ENCODE assay signal across 1 cellular context in the genomic region with DNA sequence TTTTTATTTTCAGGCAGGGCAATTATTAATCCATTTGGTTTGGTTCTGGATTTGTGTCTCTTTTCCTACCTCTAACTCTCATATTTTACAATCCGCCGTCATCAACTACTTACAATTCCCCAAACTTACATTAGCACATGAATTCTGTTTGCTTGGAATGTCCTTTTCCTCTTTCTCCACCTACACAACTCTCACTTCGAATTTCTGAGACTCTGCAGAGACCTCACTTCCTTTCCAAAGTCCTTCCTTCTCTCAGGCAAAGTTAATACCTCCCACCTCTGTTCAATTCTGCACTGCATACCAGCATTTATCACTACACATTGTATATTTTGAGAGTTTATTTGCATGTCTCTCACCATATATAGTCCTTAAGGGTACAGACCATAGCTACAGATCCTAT.
TF ChIP-seq lines count a peak whose summit lies in the region.

No MANE protein-coding gene starts in this region.

TF ChIP-seq in GM23338, 12 proteins besides CTCF, POLR2A, EP300 and RAD21 (continued from another document):
- TF ChIP-seq, protein P1, sequence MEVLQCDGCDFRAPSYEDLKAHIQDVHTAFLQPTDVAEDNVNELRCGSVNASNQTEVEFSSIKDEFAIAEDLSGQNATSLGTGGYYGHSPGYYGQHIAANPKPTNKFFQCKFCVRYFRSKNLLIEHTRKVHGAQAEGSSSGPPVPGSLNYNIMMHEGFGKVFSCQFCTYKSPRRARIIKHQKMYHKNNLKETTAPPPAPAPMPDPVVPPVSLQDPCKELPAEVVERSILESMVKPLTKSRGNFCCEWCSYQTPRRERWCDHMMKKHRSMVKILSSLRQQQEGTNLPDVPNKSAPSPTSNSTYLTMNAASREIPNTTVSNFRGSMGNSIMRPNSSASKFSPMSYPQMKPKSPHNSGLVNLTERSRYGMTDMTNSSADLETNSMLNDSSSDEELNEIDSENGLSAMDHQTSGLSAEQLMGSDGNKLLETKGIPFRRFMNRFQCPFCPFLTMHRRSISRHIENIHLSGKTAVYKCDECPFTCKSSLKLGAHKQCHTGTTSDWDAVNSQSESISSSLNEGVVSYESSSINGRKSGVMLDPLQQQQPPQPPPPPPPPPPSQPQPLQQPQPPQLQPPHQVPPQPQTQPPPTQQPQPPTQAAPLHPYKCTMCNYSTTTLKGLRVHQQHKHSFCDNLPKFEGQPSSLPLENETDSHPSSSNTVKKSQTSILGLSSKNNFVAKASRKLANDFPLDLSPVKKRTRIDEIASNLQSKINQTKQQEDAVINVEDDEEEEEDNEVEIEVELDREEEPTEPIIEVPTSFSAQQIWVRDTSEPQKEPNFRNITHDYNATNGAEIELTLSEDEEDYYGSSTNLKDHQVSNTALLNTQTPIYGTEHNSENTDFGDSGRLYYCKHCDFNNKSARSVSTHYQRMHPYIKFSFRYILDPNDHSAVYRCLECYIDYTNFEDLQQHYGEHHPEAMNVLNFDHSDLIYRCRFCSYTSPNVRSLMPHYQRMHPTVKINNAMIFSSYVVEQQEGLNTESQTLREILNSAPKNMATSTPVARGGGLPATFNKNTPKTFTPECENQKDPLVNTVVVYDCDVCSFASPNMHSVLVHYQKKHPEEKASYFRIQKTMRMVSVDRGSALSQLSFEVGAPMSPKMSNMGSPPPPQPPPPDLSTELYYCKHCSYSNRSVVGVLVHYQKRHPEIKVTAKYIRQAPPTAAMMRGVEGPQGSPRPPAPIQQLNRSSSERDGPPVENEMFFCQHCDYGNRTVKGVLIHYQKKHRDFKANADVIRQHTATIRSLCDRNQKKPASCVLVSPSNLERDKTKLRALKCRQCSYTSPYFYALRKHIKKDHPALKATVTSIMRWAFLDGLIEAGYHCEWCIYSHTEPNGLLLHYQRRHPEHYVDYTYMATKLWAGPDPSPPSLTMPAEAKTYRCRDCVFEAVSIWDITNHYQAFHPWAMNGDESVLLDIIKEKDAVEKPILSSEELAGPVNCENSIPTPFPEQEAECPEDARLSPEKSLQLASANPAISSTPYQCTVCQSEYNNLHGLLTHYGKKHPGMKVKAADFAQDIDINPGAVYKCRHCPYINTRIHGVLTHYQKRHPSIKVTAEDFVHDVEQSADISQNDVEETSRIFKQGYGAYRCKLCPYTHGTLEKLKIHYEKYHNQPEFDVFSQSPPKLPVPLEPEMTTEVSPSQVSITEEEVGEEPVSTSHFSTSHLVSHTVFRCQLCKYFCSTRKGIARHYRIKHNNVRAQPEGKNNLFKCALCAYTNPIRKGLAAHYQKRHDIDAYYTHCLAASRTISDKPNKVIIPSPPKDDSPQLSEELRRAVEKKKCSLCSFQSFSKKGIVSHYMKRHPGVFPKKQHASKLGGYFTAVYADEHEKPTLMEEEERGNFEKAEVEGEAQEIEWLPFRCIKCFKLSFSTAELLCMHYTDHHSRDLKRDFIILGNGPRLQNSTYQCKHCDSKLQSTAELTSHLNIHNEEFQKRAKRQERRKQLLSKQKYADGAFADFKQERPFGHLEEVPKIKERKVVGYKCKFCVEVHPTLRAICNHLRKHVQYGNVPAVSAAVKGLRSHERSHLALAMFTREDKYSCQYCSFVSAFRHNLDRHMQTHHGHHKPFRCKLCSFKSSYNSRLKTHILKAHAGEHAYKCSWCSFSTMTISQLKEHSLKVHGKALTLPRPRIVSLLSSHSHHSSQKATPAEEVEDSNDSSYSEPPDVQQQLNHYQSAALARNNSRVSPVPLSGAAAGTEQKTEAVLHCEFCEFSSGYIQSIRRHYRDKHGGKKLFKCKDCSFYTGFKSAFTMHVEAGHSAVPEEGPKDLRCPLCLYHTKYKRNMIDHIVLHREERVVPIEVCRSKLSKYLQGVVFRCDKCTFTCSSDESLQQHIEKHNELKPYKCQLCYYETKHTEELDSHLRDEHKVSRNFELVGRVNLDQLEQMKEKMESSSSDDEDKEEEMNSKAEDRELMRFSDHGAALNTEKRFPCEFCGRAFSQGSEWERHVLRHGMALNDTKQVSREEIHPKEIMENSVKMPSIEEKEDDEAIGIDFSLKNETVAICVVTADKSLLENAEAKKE (CRISPR knock-in tag; IDR thresholded peaks at IDR 0.05), result 0 out of 2 replicates have a peak, but pooled peaks have one; percentile 36
- no peak for TF ChIP-seq ZNF114 (CRISPR knock-in tag; IDR thresholded peaks at IDR 0.05)
